Comparison of ENCODE assay signal across 1 cellular context in genomic region chr1:246317723-246318359, GRCh38.
A peak's percentile ranks its signal among the peaks of the same experiment; 100 is the strongest.
TF ChIP-seq lines count a peak whose summit lies in the region.

No MANE protein-coding gene starts in this region.

TF ChIP-seq in IMR-90, 13 proteins besides CTCF, POLR2A, EP300 and RAD21 (continued from another document):
- TF ChIP-seq ELK1 (IDR thresholded peaks at IDR 0.05; ENCODE audit: borderline replicate concordance, low read depth, low read length) (no peak), RCOR1 (IDR thresholded peaks at IDR 0.05; ENCODE audit: insufficient replicate concordance, low read length) (no peak), SMC3 (IDR thresholded peaks at IDR 0.05; ENCODE audit: low read depth, low read length) (no peak), CHD1 (IDR thresholded peaks at IDR 0.05; ENCODE audit: low read depth, low read length) (no peak), USF2 (IDR thresholded peaks at IDR 0.05; ENCODE audit: low read depth, low read length) (no peak), MAZ (IDR thresholded peaks at IDR 0.05; ENCODE audit: borderline replicate concordance, low read depth, low read length) (no peak), FOS (IDR thresholded peaks at IDR 0.05; ENCODE audit: low read depth, low read length) (peak; percentile 50)
